1 cellular context compared by ENCODE assay signal in the genomic region with DNA sequence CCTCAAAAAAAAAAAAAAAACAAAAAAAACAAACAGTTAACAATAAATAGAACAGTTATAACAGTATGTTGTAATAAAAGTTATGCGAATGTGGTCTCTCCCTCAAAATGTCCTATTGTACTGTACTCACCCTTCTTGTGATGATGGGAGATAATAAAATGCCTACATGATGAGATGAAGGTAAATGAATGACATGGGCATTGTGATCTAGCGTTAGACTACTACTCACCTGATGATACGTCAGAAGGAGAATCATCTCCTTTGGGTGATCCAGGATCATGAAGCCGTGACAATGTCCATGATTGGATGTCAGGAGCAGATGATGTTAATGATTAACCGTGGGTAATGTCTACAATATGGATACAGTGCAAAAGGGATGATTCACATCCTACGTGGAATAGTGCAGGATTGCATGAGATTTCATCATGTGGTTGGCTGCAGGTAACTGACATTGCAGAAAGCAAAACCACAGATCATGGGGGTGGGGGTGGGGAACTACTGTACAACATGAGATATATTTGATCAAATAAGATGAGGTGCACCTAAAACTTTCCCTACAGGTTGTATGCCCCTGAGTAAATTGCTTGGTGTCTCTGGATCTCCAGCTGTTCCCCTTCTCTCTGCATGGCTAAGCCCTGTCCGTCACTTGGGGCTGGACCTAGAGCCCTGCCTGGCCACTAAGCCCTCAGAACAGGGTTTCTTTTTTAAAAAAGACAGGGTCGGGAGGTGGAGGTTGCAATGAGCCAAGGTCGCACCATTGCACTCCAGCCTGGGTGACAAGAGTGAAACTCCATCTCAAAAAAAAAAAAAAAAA.
TF ChIP-seq lines count a peak whose summit lies in the region.

No MANE protein-coding gene starts in this region.

TF ChIP-seq in HepG2, 621 proteins besides CTCF, POLR2A, EP300 and RAD21 (continued from another document and continues in another):
- TF ChIP-seq, protein P1, sequence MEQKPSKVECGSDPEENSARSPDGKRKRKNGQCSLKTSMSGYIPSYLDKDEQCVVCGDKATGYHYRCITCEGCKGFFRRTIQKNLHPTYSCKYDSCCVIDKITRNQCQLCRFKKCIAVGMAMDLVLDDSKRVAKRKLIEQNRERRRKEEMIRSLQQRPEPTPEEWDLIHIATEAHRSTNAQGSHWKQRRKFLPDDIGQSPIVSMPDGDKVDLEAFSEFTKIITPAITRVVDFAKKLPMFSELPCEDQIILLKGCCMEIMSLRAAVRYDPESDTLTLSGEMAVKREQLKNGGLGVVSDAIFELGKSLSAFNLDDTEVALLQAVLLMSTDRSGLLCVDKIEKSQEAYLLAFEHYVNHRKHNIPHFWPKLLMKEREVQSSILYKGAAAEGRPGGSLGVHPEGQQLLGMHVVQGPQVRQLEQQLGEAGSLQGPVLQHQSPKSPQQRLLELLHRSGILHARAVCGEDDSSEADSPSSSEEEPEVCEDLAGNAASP (CRISPR knock-in tag; IDR thresholded peaks at IDR 0.05; ENCODE audit: borderline replicate concordance): peak; percentile 86
- TF ChIP-seq, protein P2, sequence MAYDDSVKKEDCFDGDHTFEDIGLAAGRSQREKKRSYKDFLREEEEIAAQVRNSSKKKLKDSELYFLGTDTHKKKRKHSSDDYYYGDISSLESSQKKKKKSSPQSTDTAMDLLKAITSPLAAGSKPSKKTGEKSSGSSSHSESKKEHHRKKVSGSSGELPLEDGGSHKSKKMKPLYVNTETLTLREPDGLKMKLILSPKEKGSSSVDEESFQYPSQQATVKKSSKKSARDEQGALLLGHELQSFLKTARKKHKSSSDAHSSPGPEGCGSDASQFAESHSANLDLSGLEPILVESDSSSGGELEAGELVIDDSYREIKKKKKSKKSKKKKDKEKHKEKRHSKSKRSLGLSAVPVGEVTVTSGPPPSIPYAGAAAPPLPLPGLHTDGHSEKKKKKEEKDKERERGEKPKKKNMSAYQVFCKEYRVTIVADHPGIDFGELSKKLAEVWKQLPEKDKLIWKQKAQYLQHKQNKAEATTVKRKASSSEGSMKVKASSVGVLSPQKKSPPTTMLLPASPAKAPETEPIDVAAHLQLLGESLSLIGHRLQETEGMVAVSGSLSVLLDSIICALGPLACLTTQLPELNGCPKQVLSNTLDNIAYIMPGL (CRISPR knock-in tag; IDR thresholded peaks at IDR 0.05; ENCODE audit: borderline replicate concordance in 1 of 2, low read depth in 1 of 2): peak; percentile 5 to 78; a peak in 3 of 4 replicates
- TF ChIP-seq SIX4 (CRISPR knock-in tag; IDR thresholded peaks at IDR 0.05) (peak; percentile 52; the same call in 1 of the 2 replicates), PATZ1 (CRISPR knock-in tag; IDR thresholded peaks at IDR 0.05) (peak; percentile 68; the same call in 1 of the 2 replicates), GATA4 (IDR thresholded peaks at IDR 0.05; ENCODE audit: borderline replicate concordance, low read depth) (0 out of 2 replicates have a peak, but pooled peaks have one; percentile 85), KAT8 (CRISPR knock-in tag; IDR thresholded peaks at IDR 0.05) (peak; percentile 71), ZBTB3 (CRISPR knock-in tag; IDR thresholded peaks at IDR 0.05; ENCODE audit: borderline replicate concordance, low read depth) (peak; percentile 56; the same call in 1 of the 2 replicates), MXD4 (CRISPR knock-in tag; IDR thresholded peaks at IDR 0.05) (peak; percentile 76; the same call in 1 of the 2 replicates), CHD2 (IDR thresholded peaks at IDR 0.05; ENCODE audit: low read depth, low read length) (peak; percentile 77), ASH2L (IDR thresholded peaks at IDR 0.05; ENCODE audit: insufficient read length, low read depth, low read length) (peak; percentile 72), TSC22D2 (CRISPR knock-in tag; IDR thresholded peaks at IDR 0.05; ENCODE audit: borderline replicate concordance) (peak; percentile 55; the same call in 1 of the 2 replicates), PRDM4 (CRISPR knock-in tag; IDR thresholded peaks at IDR 0.05; ENCODE audit: borderline replicate concordance) (peak; percentile 49; the same call in 1 of the 2 replicates), TFDP2 (CRISPR knock-in tag; IDR thresholded peaks at IDR 0.05) (peak; percentile 8), NR2F2 (IDR thresholded peaks at IDR 0.05; ENCODE audit: borderline replicate concordance, low read depth) (peak; percentile 19; the same call in 1 of the 2 replicates), ATF7 (IDR thresholded peaks at IDR 0.05) (peak; percentile 97), ATF7 (CRISPR knock-in tag; IDR thresholded peaks at IDR 0.05) (peak; percentile 94), DPF2 (CRISPR knock-in tag; IDR thresholded peaks at IDR 0.05; ENCODE audit: borderline replicate concordance, low read depth) (peak; percentile 80; the same call in 1 of the 2 replicates), MXI1 (IDR thresholded peaks at IDR 0.05; ENCODE audit: borderline replicate concordance, low read depth, low read length) (peak; percentile 80; the same call in 1 of the 3 replicates), PAXIP1 (CRISPR knock-in tag; conservative IDR thresholded peaks at IDR 0.05) (peak; percentile 93), ZNF292 (CRISPR knock-in tag; IDR thresholded peaks at IDR 0.05; ENCODE audit: borderline replicate concordance, low read depth) (0 out of 2 replicates have a peak, but pooled peaks have one; percentile 61), SP1 (IDR thresholded peaks at IDR 0.05) (no peak), SP1 (CRISPR knock-in tag; IDR thresholded peaks at IDR 0.05) (no peak; the same call in 1 of the 2 replicates), NCOR1 (IDR thresholded peaks at IDR 0.05; ENCODE audit: borderline replicate concordance, low read length) (peak; percentile 64; the same call in 1 of the 2 replicates), FOXP1 (IDR thresholded peaks at IDR 0.05) (peak; percentile 40), FOXP1 (CRISPR knock-in tag; IDR thresholded peaks at IDR 0.05) (peak; percentile 47; the same call in 1 of the 2 replicates), PHF5A (CRISPR knock-in tag; IDR thresholded peaks at IDR 0.05; ENCODE audit: low read depth, unreplicated experiment) (peak; percentile 97), TEAD3 (CRISPR knock-in tag; optimal IDR thresholded peaks at IDR 0.05; ENCODE audit: borderline replicate concordance) (peak; percentile 63), TFAP4 (IDR thresholded peaks at IDR 0.05; ENCODE audit: borderline replicate concordance, low read depth) (peak; percentile 64)
- TF ChIP-seq, protein P3, sequence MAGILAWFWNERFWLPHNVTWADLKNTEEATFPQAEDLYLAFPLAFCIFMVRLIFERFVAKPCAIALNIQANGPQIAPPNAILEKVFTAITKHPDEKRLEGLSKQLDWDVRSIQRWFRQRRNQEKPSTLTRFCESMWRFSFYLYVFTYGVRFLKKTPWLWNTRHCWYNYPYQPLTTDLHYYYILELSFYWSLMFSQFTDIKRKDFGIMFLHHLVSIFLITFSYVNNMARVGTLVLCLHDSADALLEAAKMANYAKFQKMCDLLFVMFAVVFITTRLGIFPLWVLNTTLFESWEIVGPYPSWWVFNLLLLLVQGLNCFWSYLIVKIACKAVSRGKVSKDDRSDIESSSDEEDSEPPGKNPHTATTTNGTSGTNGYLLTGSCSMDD (CRISPR knock-in tag; IDR thresholded peaks at IDR 0.05): no peak
- TF ChIP-seq, protein P4, sequence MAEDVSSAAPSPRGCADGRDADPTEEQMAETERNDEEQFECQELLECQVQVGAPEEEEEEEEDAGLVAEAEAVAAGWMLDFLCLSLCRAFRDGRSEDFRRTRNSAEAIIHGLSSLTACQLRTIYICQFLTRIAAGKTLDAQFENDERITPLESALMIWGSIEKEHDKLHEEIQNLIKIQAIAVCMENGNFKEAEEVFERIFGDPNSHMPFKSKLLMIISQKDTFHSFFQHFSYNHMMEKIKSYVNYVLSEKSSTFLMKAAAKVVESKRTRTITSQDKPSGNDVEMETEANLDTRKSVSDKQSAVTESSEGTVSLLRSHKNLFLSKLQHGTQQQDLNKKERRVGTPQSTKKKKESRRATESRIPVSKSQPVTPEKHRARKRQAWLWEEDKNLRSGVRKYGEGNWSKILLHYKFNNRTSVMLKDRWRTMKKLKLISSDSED (CRISPR knock-in tag; IDR thresholded peaks at IDR 0.05): no peak
